12 cellular contexts compared by ENCODE assay signal in genomic region chr3:33062814-33063346, GRCh38. TPM values are rescaled to one million over a fixed set of nuclear protein-coding genes. Genes with fewer than 3 reads are reported as not detected.
DNase-seq lines count a peak whose midpoint lies in the region; ATAC-seq and TF ChIP-seq lines count a peak whose summit lies in the region.
"Had no signal": no experiment of that assay in that cellular context is flagged by ENCODE, and none has a peak within 500 bp of the region (broad histone marks: within the 10 kb centered on the region; RNA-seq: fewer than 3 reads in every experiment).

No MANE protein-coding gene starts in this region.

- CTCF ChIA-PET in activated CD4-positive, alpha-beta memory T cell treated with anti-CD3 and anti-CD28 coated beads for 36 hours (lab: Charles Lee), result interaction anchor here (0.8 to 3.0 kb wide), 14 partner anchors 8 to 115 kb away, joined by 3 to 22 read pairs (median 4); partner anchors contain the start of genes GLB1 and TMPPE

- no peaks in the 10 kb centered on the region for H3K27me3 Mint-ChIP-seq in activated CD4-positive, alpha-beta memory T cell treated with anti-CD3 and anti-CD28 coated beads for 36 hours
- H3K27me3 Mint-ChIP-seq in effector memory CD8-positive, alpha-beta T cell, result no peaks in the 10 kb centered on the region
- H3K27me3 Mint-ChIP-seq in stimulated activated memory B cell treated with anti-CD40 and anti-IgM and Interleukin-4, amounts not matched to agents 10 μg/mL and 1 μg/mL and 100 μg/mL, for 72 hours, result no peaks in the 10 kb centered on the region
- H3K27me3 Mint-ChIP-seq: brain had no signal

- no peaks in the 10 kb centered on the region for H3K9me3 Mint-ChIP-seq in activated CD4-positive, alpha-beta memory T cell treated with anti-CD3 and anti-CD28 coated beads for 36 hours
- H3K9me3 Mint-ChIP-seq in effector memory CD8-positive, alpha-beta T cell, result no peaks in the 10 kb centered on the region
- H3K9me3 Mint-ChIP-seq in stimulated activated memory B cell treated with anti-CD40 and anti-IgM and Interleukin-4, amounts not matched to agents 10 μg/mL and 1 μg/mL and 100 μg/mL, for 72 hours, result no peaks in the 10 kb centered on the region
- H3K9me3 Mint-ChIP-seq: brain had no signal

- TF ChIP-seq POLR2A in GM18505 (IDR thresholded peaks at IDR 0.05; ENCODE audit: borderline replicate concordance, extremely low read depth, insufficient read depth, insufficient read length), result no peak

- H3K4me1 Mint-ChIP-seq in activated CD4-positive, alpha-beta memory T cell treated with anti-CD3 and anti-CD28 coated beads for 36 hours (ENCODE audit: low read depth), result peaks cover 81% of the 10 kb centered on the region
- peaks cover 30 to 43% of the 10 kb centered on the region in 2 donors for H3K4me1 Mint-ChIP-seq in effector memory CD8-positive, alpha-beta T cell (ENCODE audit: low read depth in 2 of 2)
- peaks cover 53% of the 10 kb centered on the region for H3K4me1 Mint-ChIP-seq in stimulated activated memory B cell treated with anti-CD40 and anti-IgM and Interleukin-4, amounts not matched to agents 10 μg/mL and 1 μg/mL and 100 μg/mL, for 72 hours
- H3K4me1 Mint-ChIP-seq: brain had no signal

- H3K4me3 Mint-ChIP-seq in activated CD4-positive, alpha-beta memory T cell treated with anti-CD3 and anti-CD28 coated beads for 36 hours, result peak overlapping the region; percentile 56
- H3K4me3 Mint-ChIP-seq in effector memory CD8-positive, alpha-beta T cell, result peak overlapping the region; percentile 8 to 41
- H3K4me3 Mint-ChIP-seq in stimulated activated memory B cell treated with anti-CD40 and anti-IgM and Interleukin-4, amounts not matched to agents 10 μg/mL and 1 μg/mL and 100 μg/mL, for 72 hours, result no peak overlapping the region
- H3K4me3 Mint-ChIP-seq: brain had no signal

- H3K27ac Mint-ChIP-seq in activated CD4-positive, alpha-beta memory T cell treated with anti-CD3 and anti-CD28 coated beads for 36 hours, result peak overlapping the region; percentile 93
- peak overlapping the region; percentile 82 to 91 for H3K27ac Mint-ChIP-seq in effector memory CD8-positive, alpha-beta T cell
- H3K27ac Mint-ChIP-seq in stimulated activated memory B cell treated with anti-CD40 and anti-IgM and Interleukin-4, amounts not matched to agents 10 μg/mL and 1 μg/mL and 100 μg/mL, for 72 hours, result peak overlapping the region; percentile 87
- H3K27ac Mint-ChIP-seq: brain had no signal

- peak; percentile 51 for ATAC-seq in effector memory CD8-positive, alpha-beta T cell (replicated peaks)
- no peak for ATAC-seq in stimulated activated memory B cell treated with anti-CD40 and anti-IgM and Interleukin-4, amounts not matched to agents 10 μg/mL and 1 μg/mL and 100 μg/mL, for 72 hours
- no peak for ATAC-seq in GM18505 (IDR thresholded peaks at IDR 0.05; ENCODE audit: unreplicated experiment)

- POLR2A ChIA-PET in activated CD4-positive, alpha-beta memory T cell treated with anti-CD3 and anti-CD28 coated beads for 36 hours (lab: Charles Lee), result interaction anchor here (0.5 to 5.8 kb wide), 12 partner anchors 16 to 113 kb away, joined by 3 to 79 read pairs (median 8); partner anchors contain the start of gene CCR4

- intact Hi-C loops in activated CD4-positive, alpha-beta memory T cell treated with anti-CD3 and anti-CD28 coated beads for 36 hours (cut with micrococcal nuclease), result loop anchor here (1.0 to 10.0 kb wide), 8 partner anchors 16 to 628 kb away; partner anchors contain the start of genes CNOT10, GLB1 and TMPPE

- peaks cover 41% of the 10 kb centered on the region for H3K36me3 Mint-ChIP-seq in activated CD4-positive, alpha-beta memory T cell treated with anti-CD3 and anti-CD28 coated beads for 36 hours
- peaks cover 30% of the 10 kb centered on the region for H3K36me3 Mint-ChIP-seq in effector memory CD8-positive, alpha-beta T cell (ENCODE audit: insufficient read depth)
- H3K36me3 Mint-ChIP-seq in stimulated activated memory B cell treated with anti-CD40 and anti-IgM and Interleukin-4, amounts not matched to agents 10 μg/mL and 1 μg/mL and 100 μg/mL, for 72 hours, result peaks cover 54% of the 10 kb centered on the region

- peak; percentile 42 for DNase-seq in activated naive CD4-positive, alpha-beta T cell treated with Interleukin-2 at 50 U/mL for 16 hours
- DNase-seq in activated naive CD4-positive, alpha-beta T cell (lab: John Stamatoyannopoulos, UW), result no peak
- peak; percentile 65 for DNase-seq in activated CD4-positive, alpha-beta memory T cell treated with anti-CD3 and anti-CD28 coated beads for 36 hours
- no peak for DNase-seq in effector memory CD8-positive, alpha-beta T cell
- DNase-seq in DMS 273 (lab: John Stamatoyannopoulos, UW; ENCODE audit: unreplicated experiment) (no peak), C1 segment of cervical spinal cord (lab: John Stamatoyannopoulos, UW) (no peak)
- DNase-seq: GOT3, right lobe of liver, SIG-M5 had no signal

RNA-seq across cellular contexts. Expression of gene GLB1, which starts 34.1 kb away (rescaled TPM):
- 10 to 100 TPM; 47.2 to 52.0 TPM for total RNA-seq in activated CD4-positive, alpha-beta memory T cell treated with anti-CD3 and anti-CD28 coated beads for 36 hours

RNA-seq across cellular contexts. Expression of gene TMPPE, which starts 34.1 kb away (rescaled TPM):
- 1 to 10 TPM; 6.0 to 6.2 TPM for total RNA-seq in activated CD4-positive, alpha-beta memory T cell treated with anti-CD3 and anti-CD28 coated beads for 36 hours

RNA-seq across cellular contexts. Expression of gene CRTAP, which starts 50.9 kb away (rescaled TPM):
- 10 to 100 TPM; 57.6 to 60.0 TPM for total RNA-seq in activated CD4-positive, alpha-beta memory T cell treated with anti-CD3 and anti-CD28 coated beads for 36 hours

Comparison
In these comparisons a context has a peak if more than half of its experiments do, and no peak if none do; other contexts are left out.
1. DNase-seq: peak in activated naive CD4-positive, alpha-beta T cell treated with Interleukin-2 at 50 U/mL for 16 hours (single experiment) and activated CD4-positive, alpha-beta memory T cell treated with anti-CD3 and anti-CD28 coated beads for 36 hours (single experiment); none in activated naive CD4-positive, alpha-beta T cell (0 of 4), effector memory CD8-positive, alpha-beta T cell (0 of 3), DMS 273 (single experiment) and C1 segment of cervical spinal cord (0 of 14).
2. Peak in every context shown above with its lines, with median percentiles within 50 percentile points of each other: H3K27ac Mint-ChIP-seq.